20 cellular contexts compared by ENCODE assay signal in the genomic region with DNA sequence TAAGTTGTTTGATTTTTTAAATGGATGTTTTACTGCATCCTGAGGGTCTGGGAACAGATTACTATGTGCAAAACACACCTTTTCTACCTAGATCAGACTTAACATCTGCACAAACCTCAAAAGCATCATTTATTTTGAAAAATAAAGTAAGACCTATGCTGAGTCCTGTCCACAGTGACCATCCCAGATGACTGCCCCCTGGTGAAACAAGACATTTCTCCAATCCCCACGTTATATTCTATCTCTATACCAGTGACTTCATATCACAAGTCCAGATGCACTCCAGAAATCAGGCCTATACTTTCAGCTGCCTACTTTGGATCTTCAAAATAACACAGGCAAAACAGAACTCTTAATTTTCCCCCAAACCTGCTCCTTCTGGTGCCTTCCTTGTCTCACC.
"Had no signal": no experiment of that assay in that cellular context is flagged by ENCODE, and none has a peak within 500 bp of the region (broad histone marks: within the 10 kb centered on the region; RNA-seq: fewer than 3 reads in every experiment).

No MANE protein-coding gene starts in this region.

- H3K27ac Mint-ChIP-seq: activated CD4-positive, alpha-beta memory T cell treated with anti-CD3 and anti-CD28 coated beads, Interleukin-2, amount 10 ng/mL, durations not matched to agents 7 days and 5 days; activated CD4-positive, alpha-beta T cell treated with anti-CD3 and anti-CD28 coated beads for 36 hours; activated naive CD4-positive, alpha-beta T cell treated with anti-CD3 and anti-CD28 coated beads, Interleukin-2, amount 10 ng/mL, durations not matched to agents 7 days and 5 days; activated naive CD8-positive, alpha-beta T cell treated with anti-CD3 and anti-CD28 coated beads for 36 hours; activated T-helper 2 cell treated with anti-CD3 and anti-CD28 coated beads, Interferon-gamma antibody, Interleukin-2, Interleukin-4, amounts not matched to agents 10 μg/mL and 5 μg/mL and 100 μg/mL, durations not matched to agents 14 hours and 24 hours and 36 hours; T-cell had no signal

- ATAC-seq: activated CD4-positive, alpha-beta T cell treated with anti-CD3 and anti-CD28 coated beads for 36 hours; T-cell had no signal

- H3K4me1 Mint-ChIP-seq: activated CD4-positive, alpha-beta memory T cell treated with anti-CD3 and anti-CD28 coated beads, Interleukin-2, amount 10 ng/mL, durations not matched to agents 7 days and 5 days; activated CD4-positive, alpha-beta T cell treated with anti-CD3 and anti-CD28 coated beads for 36 hours; activated naive CD4-positive, alpha-beta T cell treated with anti-CD3 and anti-CD28 coated beads, Interleukin-2, amount 10 ng/mL, durations not matched to agents 7 days and 5 days; activated naive CD8-positive, alpha-beta T cell treated with anti-CD3 and anti-CD28 coated beads for 36 hours; T-cell had no signal

- H3K36me3 ChIP-seq: WERI-Rb-1 had no signal

- H3K9me3 Mint-ChIP-seq: activated CD4-positive, alpha-beta memory T cell treated with anti-CD3 and anti-CD28 coated beads, Interleukin-2, amount 10 ng/mL, durations not matched to agents 7 days and 5 days; activated naive CD4-positive, alpha-beta T cell treated with anti-CD3 and anti-CD28 coated beads, Interleukin-2, amount 10 ng/mL, durations not matched to agents 7 days and 5 days; activated naive CD8-positive, alpha-beta T cell treated with anti-CD3 and anti-CD28 coated beads for 36 hours; activated T-helper 2 cell treated with anti-CD3 and anti-CD28 coated beads, Interferon-gamma antibody, Interleukin-2, Interleukin-4, amounts not matched to agents 10 μg/mL and 5 μg/mL and 100 μg/mL, durations not matched to agents 14 hours and 24 hours and 36 hours had no signal

- DNase-seq: activated CD4-positive, alpha-beta memory T cell treated with anti-CD3 and anti-CD28 coated beads, Interleukin-2, amount 10 ng/mL, durations not matched to agents 7 days and 5 days; activated CD4-positive, alpha-beta T cell treated with anti-CD3 and anti-CD28 coated beads for 36 hours; activated CD4-positive, alpha-beta T cell treated with anti-CD3 and anti-CD28 coated beads, Interleukin-2, amount 50 U/mL, for 1 hour; activated gamma-delta T cell treated with Interleukin-2 at 50 U/mL for 16 hours; activated naive CD4-positive, alpha-beta T cell treated with anti-CD3 and anti-CD28 coated beads, Interleukin-2, amount 10 ng/mL, durations not matched to agents 7 days and 5 days; activated naive CD8-positive, alpha-beta T cell treated with anti-CD3 and anti-CD28 coated beads for 36 hours; activated T-cell treated with anti-CD3 and anti-CD28 coated beads for 4 hours; activated T-cell treated with anti-CD3 and anti-CD28 coated beads, Interleukin-2, amount 50 U/mL, for 48 hours; anterior cingulate cortex; Karpas-422; NCI-H1105 treated with DMSO at 0.1 percent for 48 hours; NCI-H1436 treated with DMSO at 0.1 percent for 48 hours; NCI-H187; NCI-H2081; NCI-H510A treated with DMSO at 0.1 percent for 48 hours; SIG-M5; T-cell; T-helper 2 cell; WERI-Rb-1 had no signal

- H3K36me3 Mint-ChIP-seq: activated naive CD4-positive, alpha-beta T cell treated with anti-CD3 and anti-CD28 coated beads, Interleukin-2, amount 10 ng/mL, durations not matched to agents 7 days and 5 days; activated naive CD8-positive, alpha-beta T cell treated with anti-CD3 and anti-CD28 coated beads for 36 hours; T-cell had no signal

- H3K27ac ChIP-seq: WERI-Rb-1 had no signal

- H3K4me3 Mint-ChIP-seq: activated CD4-positive, alpha-beta memory T cell treated with anti-CD3 and anti-CD28 coated beads, Interleukin-2, amount 10 ng/mL, durations not matched to agents 7 days and 5 days; activated CD4-positive, alpha-beta T cell treated with anti-CD3 and anti-CD28 coated beads for 36 hours; activated naive CD4-positive, alpha-beta T cell treated with anti-CD3 and anti-CD28 coated beads, Interleukin-2, amount 10 ng/mL, durations not matched to agents 7 days and 5 days; activated naive CD8-positive, alpha-beta T cell treated with anti-CD3 and anti-CD28 coated beads for 36 hours; T-cell had no signal
